Comparison of ENCODE assay signal across 23 cellular contexts in genomic region chr15:83892498-83892897, GRCh38.
"Had no signal": no experiment of that assay in that cellular context is flagged by ENCODE, and none has a peak within 500 bp of the region (broad histone marks: within the 10 kb centered on the region; RNA-seq: fewer than 3 reads in every experiment).

No MANE protein-coding gene starts in this region.

- ATAC-seq: effector memory CD8-positive, alpha-beta T cell; esophagus mucosa; gastrocnemius medialis; gastroesophageal sphincter; heart left ventricle; heart right ventricle had no signal

- H3K4me3 ChIP-seq: colonic mucosa, coronary artery, dorsolateral prefrontal cortex, esophagus muscularis mucosa, esophagus squamous epithelium, gastrocnemius medialis, gastroesophageal sphincter, heart left ventricle, heart right ventricle had no signal

- DNase-seq: colonic mucosa; cortex of kidney; dermis blood vessel endothelial cell; dorsolateral prefrontal cortex; effector CD4-positive, alpha-beta T cell; effector CD8-positive, alpha-beta T cell; effector memory CD4-positive, alpha-beta T cell; effector memory CD8-positive, alpha-beta T cell; endodermal cell; erythroblast; esophagus squamous epithelium; foreskin fibroblast; foreskin melanocyte; gastrocnemius medialis; glutamatergic neuron; head of caudate nucleus; heart left ventricle; heart right ventricle had no signal

- H3K27me3 ChIP-seq: colonic mucosa, dorsolateral prefrontal cortex, esophagus muscularis mucosa, esophagus squamous epithelium, gastrocnemius medialis, gastroesophageal sphincter, heart left ventricle, heart right ventricle had no signal

- H3K27ac ChIP-seq: colonic mucosa, coronary artery, dorsolateral prefrontal cortex, epithelial cell of prostate, esophagus squamous epithelium, gastrocnemius medialis, gastroesophageal sphincter, heart right ventricle had no signal

- H3K4me1 ChIP-seq: colonic mucosa had no signal
